In genomic region chr20:23889775-23890187, GRCh38 we compare ENCODE assay signal across 8 cellular contexts. TPM values are rescaled to one million over a fixed set of nuclear protein-coding genes. Genes with fewer than 3 reads are reported as not detected.
DNase-seq lines count a peak whose midpoint lies in the region; ATAC-seq and TF ChIP-seq lines count a peak whose summit lies in the region.

No MANE protein-coding gene starts in this region.

- POLR2A ChIA-PET in OCI-LY7 (lab: Charles Lee) = no interaction called here

- H3K36me3 ChIP-seq in OCI-LY7 (ENCODE audit: insufficient read depth, low read length) (no peaks in the 10 kb centered on the region), tibial nerve (no peaks in the 10 kb centered on the region)

- no peak for TF ChIP-seq POLR2A in tibial nerve (IDR thresholded peaks at IDR 0.05)

- H4K20me1 ChIP-seq in OCI-LY7 (ENCODE audit: insufficient read depth, low read length) = no peaks in the 10 kb centered on the region

- CTCF ChIA-PET in OCI-LY7 (lab: Charles Lee; ENCODE audit: unreplicated experiment) = interaction anchor here (0.6 kb wide), 1 partner anchor 113 kb away, joined by 3 read pairs; no protein-coding TSS in a partner anchor

- TF ChIP-seq EP300 in tibial nerve (IDR thresholded peaks at IDR 0.05) = no peak

- in situ Hi-C loops in ACHN (cut with HindIII; ENCODE audit: low pct_ligation_motif_present, low pct_unique_long_range_greater_than_20kb, low sequenced_read_pairs) = no loop called here

- TF ChIP-seq CTCF in OCI-LY7 (conservative IDR thresholded peaks at IDR 0.05; ENCODE audit: low read length) (peak; percentile 69), omental fat pad (IDR thresholded peaks at IDR 0.05) (no peak), tibial nerve (IDR thresholded peaks at IDR 0.05) (peak; percentile 49 to 69 (median 67))

- ATAC-seq in GM18519 (IDR thresholded peaks at IDR 0.05; ENCODE audit: low FRiP score, unreplicated experiment) (peak; percentile 73), HG03469 (IDR thresholded peaks at IDR 0.05; ENCODE audit: unreplicated experiment) (peak; percentile 79), omental fat pad (ENCODE audit: low FRiP score) (peak; percentile 53)

- no peaks in the 10 kb centered on the region for H3K27me3 ChIP-seq in tibial nerve

- intact Hi-C loops in OCI-LY7 (cut with micrococcal nuclease; ENCODE audit: unreplicated experiment) = loop anchor here (5.0 kb wide), 1 partner anchor 108 kb away; no protein-coding TSS in a partner anchor

- no peaks in the 10 kb centered on the region for H3K9me2 ChIP-seq in OCI-LY7 (ENCODE audit: insufficient read depth, low read length)

- H3K9me3 ChIP-seq in OCI-LY7 (ENCODE audit: low read length) (no peaks in the 10 kb centered on the region), tibial nerve (no peaks in the 10 kb centered on the region)

- no peak overlapping the region for H3K4me2 ChIP-seq in OCI-LY7 (ENCODE audit: low read length)

- H3K79me2 ChIP-seq in OCI-LY7 (ENCODE audit: insufficient read depth, low read depth, low read length) = no peaks in the 10 kb centered on the region

- BruUV-seq in OCI-LY7 (replicated peaks; lab: Mats Ljungman, UMichigan) = no TSS peak

- WGBS in tibial nerve, 2 donors = 44 to 51% methylated on average over 5 to 8 of the region's 8 CpGs

- H3K4me3 ChIP-seq in OCI-LY7 (ENCODE audit: low read depth, low read length, poor library complexity, severe bottlenecking) (no peak overlapping the region), tibial nerve (no peak overlapping the region)

- H3K4me1 ChIP-seq in OCI-LY7 (ENCODE audit: insufficient read depth, low read length, poor library complexity, severe bottlenecking) = no peaks in the 10 kb centered on the region
- H3K4me1 ChIP-seq in tibial nerve = no peaks in the 10 kb centered on the region

- H2AFZ ChIP-seq in OCI-LY7 (ENCODE audit: low read length) = no peak overlapping the region

- DNase-seq in ACHN (peak; percentile 35), OCI-LY7 (ENCODE audit: low spot score) (peak; percentile 37), activated T-cell treated with anti-CD3 and anti-CD28 coated beads for 48 hours (ENCODE audit: low read depth) (peak; percentile 54), fibroblast of peridontal ligament (ENCODE audit: extremely low read depth) (peak; percentile 31), omental fat pad (ENCODE audit: low spot score) (no peak), tibial nerve (ENCODE audit: low spot score in 2 of 2) (no peak)

- H3K27ac ChIP-seq in OCI-LY7 (ENCODE audit: low read depth, low read length, poor library complexity, severe bottlenecking) (no peak overlapping the region), tibial nerve (no peak overlapping the region)

RNA-seq across cellular contexts. Expression of gene CST5, which starts 10.2 kb away (rescaled TPM):
- total RNA-seq in OCI-LY7 (2014; rRNA removed; shearing (Covaris generic)) = not detected in 2 replicates
- not detected in 2 replicates for total RNA-seq in OCI-LY7 (2022)
- total RNA-seq in omental fat pad = not detected
- not detected for total RNA-seq in tibial nerve

Comparison
In these comparisons a context has a peak if more than half of its experiments do, and no peak if none do; other contexts are left out.
1. DNase-seq: peak in ACHN (single experiment), OCI-LY7 (single experiment), activated T-cell treated with anti-CD3 and anti-CD28 coated beads for 48 hours (single experiment) and fibroblast of peridontal ligament (single experiment); none in omental fat pad (single experiment) and tibial nerve (0 of 2).
2. CTCF ChIP-seq: peak in OCI-LY7 (single experiment) and tibial nerve (5 of 5); none in omental fat pad (0 of 3).
3. Peak in every context shown above with its lines, with median percentiles within 50 percentile points of each other: ATAC-seq.